Comparison of ENCODE assay signal across 1 cellular context in the genomic region with DNA sequence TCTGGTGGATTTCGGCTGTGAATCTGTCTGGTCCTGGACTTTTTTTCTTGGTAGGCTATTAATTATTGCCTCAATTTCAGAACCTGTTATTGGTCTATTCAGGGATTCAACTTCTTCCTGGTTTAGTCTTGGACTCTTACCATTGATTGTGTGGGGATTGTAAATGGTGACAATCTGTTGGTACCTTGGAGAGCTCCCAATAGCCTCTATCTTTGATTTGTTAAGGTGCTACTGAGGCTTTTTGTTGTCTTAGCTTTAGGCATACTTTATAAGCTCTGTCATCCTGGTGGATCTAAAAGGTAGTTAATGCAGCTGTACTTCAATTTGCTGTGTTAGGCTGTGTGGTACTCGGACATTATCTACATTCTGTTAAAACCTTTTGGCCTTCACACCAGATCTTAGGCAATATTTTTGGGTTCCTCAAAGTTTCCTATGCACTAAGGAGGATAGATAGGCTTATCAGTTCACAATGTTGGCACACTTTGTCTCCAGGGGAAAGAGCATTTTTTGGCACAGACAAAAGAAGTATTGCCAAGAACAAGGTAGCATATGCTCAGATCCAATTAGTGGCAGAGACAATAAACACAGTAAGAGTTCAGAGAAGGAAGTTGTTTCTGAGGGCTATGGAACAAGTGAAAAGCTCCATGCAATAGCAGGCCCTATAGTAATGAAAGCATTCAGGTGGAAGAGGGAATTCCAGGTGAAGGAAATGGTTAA.
TF ChIP-seq lines count a peak whose summit lies in the region.

No MANE protein-coding gene starts in this region.

TF ChIP-seq in PFSK-1, 5 proteins besides CTCF, POLR2A, EP300 and RAD21 (continued from another document):
- TF ChIP-seq, protein P1, sequence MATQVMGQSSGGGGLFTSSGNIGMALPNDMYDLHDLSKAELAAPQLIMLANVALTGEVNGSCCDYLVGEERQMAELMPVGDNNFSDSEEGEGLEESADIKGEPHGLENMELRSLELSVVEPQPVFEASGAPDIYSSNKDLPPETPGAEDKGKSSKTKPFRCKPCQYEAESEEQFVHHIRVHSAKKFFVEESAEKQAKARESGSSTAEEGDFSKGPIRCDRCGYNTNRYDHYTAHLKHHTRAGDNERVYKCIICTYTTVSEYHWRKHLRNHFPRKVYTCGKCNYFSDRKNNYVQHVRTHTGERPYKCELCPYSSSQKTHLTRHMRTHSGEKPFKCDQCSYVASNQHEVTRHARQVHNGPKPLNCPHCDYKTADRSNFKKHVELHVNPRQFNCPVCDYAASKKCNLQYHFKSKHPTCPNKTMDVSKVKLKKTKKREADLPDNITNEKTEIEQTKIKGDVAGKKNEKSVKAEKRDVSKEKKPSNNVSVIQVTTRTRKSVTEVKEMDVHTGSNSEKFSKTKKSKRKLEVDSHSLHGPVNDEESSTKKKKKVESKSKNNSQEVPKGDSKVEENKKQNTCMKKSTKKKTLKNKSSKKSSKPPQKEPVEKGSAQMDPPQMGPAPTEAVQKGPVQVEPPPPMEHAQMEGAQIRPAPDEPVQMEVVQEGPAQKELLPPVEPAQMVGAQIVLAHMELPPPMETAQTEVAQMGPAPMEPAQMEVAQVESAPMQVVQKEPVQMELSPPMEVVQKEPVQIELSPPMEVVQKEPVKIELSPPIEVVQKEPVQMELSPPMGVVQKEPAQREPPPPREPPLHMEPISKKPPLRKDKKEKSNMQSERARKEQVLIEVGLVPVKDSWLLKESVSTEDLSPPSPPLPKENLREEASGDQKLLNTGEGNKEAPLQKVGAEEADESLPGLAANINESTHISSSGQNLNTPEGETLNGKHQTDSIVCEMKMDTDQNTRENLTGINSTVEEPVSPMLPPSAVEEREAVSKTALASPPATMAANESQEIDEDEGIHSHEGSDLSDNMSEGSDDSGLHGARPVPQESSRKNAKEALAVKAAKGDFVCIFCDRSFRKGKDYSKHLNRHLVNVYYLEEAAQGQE (IDR thresholded peaks at IDR 0.05; ENCODE audit: insufficient read depth in 1 of 2, low read depth in 2 of 2, low read length in 2 of 2): peak; percentile 76 to 93
